12 cellular contexts compared by ENCODE assay signal in genomic region chr13:93309886-93310520, GRCh38.
DNase-seq lines count a peak whose midpoint lies in the region; ATAC-seq and TF ChIP-seq lines count a peak whose summit lies in the region.
"Had no signal": no experiment of that assay in that cellular context is flagged by ENCODE, and none has a peak within 500 bp of the region (broad histone marks: within the 10 kb centered on the region; RNA-seq: fewer than 3 reads in every experiment).

No MANE protein-coding gene starts in this region.

- no TSS peak for BruUV-seq in PC-3 (replicated peaks; lab: Mats Ljungman, UMichigan)

- ATAC-seq in PC-3, result no peak; the same call in 1 of the 2 replicates
- ATAC-seq in stimulated activated naive B cell treated with anti-CD40 and anti-IgM and Interleukin-4, amounts not matched to agents 10 μg/mL and 1 μg/mL and 100 μg/mL, for 72 hours (replicated peaks), result no peak
- no peak for ATAC-seq in HG02970 (IDR thresholded peaks at IDR 0.05; ENCODE audit: low FRiP score, unreplicated experiment)

- in situ Hi-C loops in GM23248 (cut with MboI), result no loop called here

- no peak for TF ChIP-seq CTCF in PC-3 (conservative IDR thresholded peaks at IDR 0.05; ENCODE audit: low read depth, low read length)
- TF ChIP-seq CTCF in fibroblast of mammary gland (conservative IDR thresholded peaks at IDR 0.05; ENCODE audit: control insufficient read depth, insufficient read depth, low read depth, low read length), result no peak
- no peak for TF ChIP-seq CTCF in osteocyte (IDR thresholded peaks at IDR 0.05)
- TF ChIP-seq CTCF in tibial artery (IDR thresholded peaks at IDR 0.05), result no peak

- WGBS in GM23248 (ENCODE audit: low coverage in 1 of 2, low lambda C conversion rate in 2 of 2, missing lambda C conversion rate in 2 of 2), 2 experiments, result 35 to 40% methylated on average over 7 of the region's 7 CpGs

- H3K27me3 ChIP-seq in GM23248 (replicated peaks; ENCODE audit: insufficient read depth), result no peaks in the 10 kb centered on the region
- H3K27me3 ChIP-seq in PC-3 (ENCODE audit: low read length), result no peaks in the 10 kb centered on the region
- no peaks in the 10 kb centered on the region for H3K27me3 ChIP-seq in tibial artery

- H3K9me3 ChIP-seq in GM23248 (ENCODE audit: low read depth) (no peaks in the 10 kb centered on the region), PC-3 (ENCODE audit: low read length) (no peaks in the 10 kb centered on the region), tibial artery (no peaks in the 10 kb centered on the region)

- peak; percentile 87 for DNase-seq in GM23248
- peak; percentile 23 for DNase-seq in PC-3
- peak; percentile 89 for DNase-seq in fibroblast of mammary gland (ENCODE audit: low read depth)
- DNase-seq in osteocyte (ENCODE audit: extremely low spot score, unreplicated experiment), result no peak
- no peak for DNase-seq in stimulated activated CD4-positive, alpha-beta T cell treated with anti-CD3 and anti-CD28 coated beads, Interleukin-15, amount 100 ng/mL, for 24 hours
- DNase-seq in tibial artery, result no peak
- DNase-seq in stimulated activated naive B cell treated with anti-CD40 and anti-IgM and Interleukin-4, amounts not matched to agents 10 μg/mL and 1 μg/mL and 100 μg/mL, for 72 hours, result no peak
- DNase-seq: activated CD4-positive, alpha-beta T cell treated with anti-CD3 and anti-CD28 coated beads for 1 hour; activated effector memory CD4-positive, alpha-beta T cell treated with anti-CD3 and anti-CD28 coated beads, Interleukin-2, amount 50 U/mL, for 16 hours; NCI-H187 treated with DMSO at 0.1 percent for 48 hours; Right ventricle myocardium superior had no signal

- H3K4me1 Mint-ChIP-seq in osteocyte (ENCODE audit: unreplicated experiment), result peaks cover 32% of the 10 kb centered on the region
- no peaks in the 10 kb centered on the region for H3K4me1 Mint-ChIP-seq in stimulated activated naive B cell treated with anti-CD40 and anti-IgM and Interleukin-4, amounts not matched to agents 10 μg/mL and 1 μg/mL and 100 μg/mL, for 72 hours

- H3K27ac ChIP-seq in GM23248, result peak overlapping the region; percentile 27
- H3K27ac ChIP-seq in PC-3 (ENCODE audit: low read length), result no peak overlapping the region
- H3K27ac ChIP-seq in tibial artery, result no peak overlapping the region

- H3K9me3 Mint-ChIP-seq in osteocyte (ENCODE audit: unreplicated experiment), result no peaks in the 10 kb centered on the region
- peaks cover 4 to 12% of the 10 kb centered on the region in 2 donors for H3K9me3 Mint-ChIP-seq in stimulated activated naive B cell treated with anti-CD40 and anti-IgM and Interleukin-4, amounts not matched to agents 10 μg/mL and 1 μg/mL and 100 μg/mL, for 72 hours

- peak overlapping the region; percentile 2 for H3K4me2 ChIP-seq in GM23248 (ENCODE audit: unreplicated experiment)
- no peak overlapping the region for H3K4me2 ChIP-seq in PC-3 (ENCODE audit: low read length)

- H3K27me3 Mint-ChIP-seq in osteocyte (ENCODE audit: unreplicated experiment), result no peaks in the 10 kb centered on the region
- no peaks in the 10 kb centered on the region for H3K27me3 Mint-ChIP-seq in stimulated activated naive B cell treated with anti-CD40 and anti-IgM and Interleukin-4, amounts not matched to agents 10 μg/mL and 1 μg/mL and 100 μg/mL, for 72 hours

- no peak overlapping the region for H3K4me3 ChIP-seq in GM23248
- no peak overlapping the region for H3K4me3 ChIP-seq in PC-3 (ENCODE audit: low read length)
- no peak overlapping the region for H3K4me3 ChIP-seq in fibroblast of mammary gland (ENCODE audit: control insufficient read depth, low read depth, low read length)
- no peak overlapping the region for H3K4me3 ChIP-seq in tibial artery

- H3K4me3 Mint-ChIP-seq in osteocyte (ENCODE audit: unreplicated experiment), result no peak overlapping the region
- H3K4me3 Mint-ChIP-seq in stimulated activated naive B cell treated with anti-CD40 and anti-IgM and Interleukin-4, amounts not matched to agents 10 μg/mL and 1 μg/mL and 100 μg/mL, for 72 hours, result no peak overlapping the region

- H3K79me2 ChIP-seq in GM23248 (ENCODE audit: insufficient read depth) (no peaks in the 10 kb centered on the region), PC-3 (ENCODE audit: low read length) (no peaks in the 10 kb centered on the region)

- H3K9ac ChIP-seq in GM23248, result no peak overlapping the region
- H3K9ac ChIP-seq in PC-3 (ENCODE audit: low read length), result no peak overlapping the region

- no peaks in the 10 kb centered on the region for H3K36me3 Mint-ChIP-seq in osteocyte (ENCODE audit: unreplicated experiment)
- no peaks in the 10 kb centered on the region for H3K36me3 Mint-ChIP-seq in stimulated activated naive B cell treated with anti-CD40 and anti-IgM and Interleukin-4, amounts not matched to agents 10 μg/mL and 1 μg/mL and 100 μg/mL, for 72 hours

- H4K20me1 ChIP-seq in GM23248 (ENCODE audit: insufficient read depth) (no peaks in the 10 kb centered on the region), PC-3 (ENCODE audit: low read length) (no peaks in the 10 kb centered on the region)

- peaks cover 34% of the 10 kb centered on the region for H3K4me1 ChIP-seq in GM23248 (ENCODE audit: insufficient read depth)
- no peaks in the 10 kb centered on the region for H3K4me1 ChIP-seq in PC-3 (ENCODE audit: insufficient read depth, low read length)
- peaks cover 0 to 9% (median 0%) of the 10 kb centered on the region in 4 donors for H3K4me1 ChIP-seq in tibial artery

- H3K27ac Mint-ChIP-seq in osteocyte (ENCODE audit: unreplicated experiment), result peak overlapping the region; percentile 90
- no peak overlapping the region for H3K27ac Mint-ChIP-seq in stimulated activated naive B cell treated with anti-CD40 and anti-IgM and Interleukin-4, amounts not matched to agents 10 μg/mL and 1 μg/mL and 100 μg/mL, for 72 hours

- POLR2A ChIA-PET in PC-3 (lab: Charles Lee; ENCODE audit: unreplicated experiment), result no interaction called here

- peak overlapping the region; percentile 62; the same call in 1 of the 2 replicates for H2AFZ ChIP-seq in GM23248
- no peak overlapping the region for H2AFZ ChIP-seq in PC-3 (ENCODE audit: low read length)

- intact Hi-C loops in PC-3 (cut with micrococcal nuclease) (no loop called here), tibial artery (cut with DNase I; ENCODE audit: low total_unique reads) (no loop called here)

- no peaks in the 10 kb centered on the region for H3F3A ChIP-seq in GM23248 (ENCODE audit: insufficient read depth)
- H3F3A ChIP-seq in PC-3 (ENCODE audit: low read length, unreplicated experiment), result no peaks in the 10 kb centered on the region

- no peaks in the 10 kb centered on the region for H3K36me3 ChIP-seq in GM23248 (ENCODE audit: low read depth)
- H3K36me3 ChIP-seq in PC-3 (ENCODE audit: low read depth, low read length), result no peaks in the 10 kb centered on the region
- no peaks in the 10 kb centered on the region for H3K36me3 ChIP-seq in tibial artery

- CTCF ChIA-PET in PC-3 (lab: Charles Lee), result no interaction called here

- H3K9me2 ChIP-seq in GM23248 (ENCODE audit: insufficient read depth), result no peaks in the 10 kb centered on the region
- H3K9me2 ChIP-seq in PC-3 (replicated peaks; ENCODE audit: low read length), result no peaks in the 10 kb centered on the region

Comparison
In these comparisons a context has a peak if more than half of its experiments do, and no peak if none do; other contexts are left out.
1. DNase-seq: peak in GM23248 (single experiment), PC-3 (single experiment) and fibroblast of mammary gland (single experiment); none in osteocyte (single experiment), stimulated activated CD4-positive, alpha-beta T cell treated with anti-CD3 and anti-CD28 coated beads, Interleukin-15, amount 100 ng/mL, for 24 hours (single experiment), tibial artery (0 of 2) and stimulated activated naive B cell treated with anti-CD40 and anti-IgM and Interleukin-4, amounts not matched to agents 10 μg/mL and 1 μg/mL and 100 μg/mL, for 72 hours (single experiment).